In the genomic region with DNA sequence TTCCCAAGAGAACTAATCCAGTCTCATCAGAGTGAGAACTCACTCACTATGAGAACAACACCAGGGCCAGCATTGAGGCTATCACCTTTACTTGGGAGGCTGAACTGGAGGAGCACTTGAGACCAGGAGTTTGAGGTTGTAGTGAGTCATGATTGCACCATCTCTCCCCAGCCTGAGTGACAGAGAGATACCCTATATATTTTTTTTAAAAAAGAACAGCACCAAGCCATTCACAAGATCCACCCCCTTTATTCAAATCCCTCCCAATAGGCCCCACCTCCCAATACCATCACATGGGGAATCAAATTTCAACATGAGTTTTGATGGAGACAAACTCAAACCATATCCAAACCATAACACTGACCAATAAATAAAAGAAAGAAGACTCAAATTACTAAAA, we compare ENCODE assay signal across 19 cellular contexts. TPM values are rescaled to one million over a fixed set of nuclear protein-coding genes. Genes with fewer than 3 reads are reported as not detected.
A peak's percentile ranks its signal among the peaks of the same experiment; 100 is the strongest.
DNase-seq lines count a peak whose midpoint lies in the region; ATAC-seq and TF ChIP-seq lines count a peak whose summit lies in the region.
"Had no signal": no experiment of that assay in that cellular context is flagged by ENCODE, and none has a peak within 500 bp of the region (broad histone marks: within the 10 kb centered on the region; RNA-seq: fewer than 3 reads in every experiment).

No MANE protein-coding gene starts in this region.

- intact Hi-C loops in activated CD8-positive, alpha-beta T cell treated with anti-CD3 and anti-CD28 coated beads for 36 hours (cut with micrococcal nuclease): loop anchor here (10.0 kb wide), 1 partner anchor 142 kb away; a partner anchor contains a TSS
- intact Hi-C loops in body of pancreas (cut with DNase I): no loop called here
- intact Hi-C loops in activated T-helper 2 cell treated with anti-CD3 and anti-CD28 coated beads, Interferon-gamma antibody, Interleukin-2, Interleukin-4, amounts not matched to agents 10 μg/mL and 5 μg/mL and 100 μg/mL, durations not matched to agents 14 hours and 24 hours and 36 hours (cut with micrococcal nuclease): no loop called here

- ATAC-seq in activated CD8-positive, alpha-beta T cell treated with anti-CD3 and anti-CD28 coated beads for 36 hours: peak; percentile 15
- no peak for ATAC-seq in activated CD8-positive, alpha-beta T cell treated with anti-CD3 and anti-CD28 coated beads, Interleukin-2, amount 10 ng/mL, durations not matched to agents 7 days and 5 days
- ATAC-seq in body of pancreas: no peak
- no peak for ATAC-seq in T-cell (replicated peaks in 1 of 4)
- ATAC-seq: heart left ventricle; left cardiac atrium; stimulated activated naive CD8-positive, alpha-beta T cell treated with anti-CD3 and anti-CD28 coated beads, Interleukin-15, amount 100 ng/mL, for 72 hours had no signal

- H3K27ac ChIP-seq in body of pancreas: no peak overlapping the region
- H3K27ac ChIP-seq: heart left ventricle, skin epidermis, uterus had no signal

- POLR2A ChIA-PET in activated CD8-positive, alpha-beta T cell treated with anti-CD3 and anti-CD28 coated beads for 36 hours (lab: Charles Lee): no interaction called here
- POLR2A ChIA-PET in activated CD8-positive, alpha-beta T cell treated with anti-CD3 and anti-CD28 coated beads, Interleukin-2, amount 10 ng/mL, durations not matched to agents 7 days and 5 days (lab: Charles Lee): no interaction called here
- POLR2A ChIA-PET in T-cell (lab: Charles Lee): interaction anchor here in 1 of 2 donors (0.5 kb wide), 1 partner anchor 488 kb away, joined by 4 read pairs; no protein-coding TSS in a partner anchor

- CTCF ChIA-PET in activated CD8-positive, alpha-beta T cell treated with anti-CD3 and anti-CD28 coated beads for 36 hours (lab: Charles Lee): no interaction called here
- CTCF ChIA-PET in activated CD8-positive, alpha-beta T cell treated with anti-CD3 and anti-CD28 coated beads, Interleukin-2, amount 10 ng/mL, durations not matched to agents 7 days and 5 days (lab: Charles Lee): no interaction called here
- CTCF ChIA-PET in T-cell (lab: Charles Lee): no interaction called here

- no peaks in the 10 kb centered on the region for H3K27me3 Mint-ChIP-seq in activated CD8-positive, alpha-beta T cell treated with anti-CD3 and anti-CD28 coated beads for 36 hours
- no peaks in the 10 kb centered on the region for H3K27me3 Mint-ChIP-seq in activated CD8-positive, alpha-beta T cell treated with anti-CD3 and anti-CD28 coated beads, Interleukin-2, amount 10 ng/mL, durations not matched to agents 7 days and 5 days (ENCODE audit: low read depth)
- no peaks in the 10 kb centered on the region for H3K27me3 Mint-ChIP-seq in T-cell
- H3K27me3 Mint-ChIP-seq in activated T-helper 2 cell treated with anti-CD3 and anti-CD28 coated beads, Interferon-gamma antibody, Interleukin-2, Interleukin-4, amounts not matched to agents 10 μg/mL and 5 μg/mL and 100 μg/mL, durations not matched to agents 14 hours and 24 hours and 36 hours (ENCODE audit: low read depth): peaks cover 1% of the 10 kb centered on the region
- H3K27me3 Mint-ChIP-seq: stimulated activated naive CD8-positive, alpha-beta T cell treated with anti-CD3 and anti-CD28 coated beads, Interleukin-15, amount 100 ng/mL, for 72 hours had no signal

- no peak for TF ChIP-seq CTCF in activated CD8-positive, alpha-beta T cell treated with anti-CD3 and anti-CD28 coated beads for 36 hours (IDR thresholded peaks at IDR 0.05)
- no peak for TF ChIP-seq CTCF in choroid plexus epithelial cell (conservative IDR thresholded peaks at IDR 0.05; ENCODE audit: low read depth, low read length)
- no peak for TF ChIP-seq CTCF in body of pancreas (IDR thresholded peaks at IDR 0.05)

- H3K9me3 Mint-ChIP-seq in activated CD8-positive, alpha-beta T cell treated with anti-CD3 and anti-CD28 coated beads for 36 hours: no peaks in the 10 kb centered on the region
- H3K9me3 Mint-ChIP-seq in activated CD8-positive, alpha-beta T cell treated with anti-CD3 and anti-CD28 coated beads, Interleukin-2, amount 10 ng/mL, durations not matched to agents 7 days and 5 days (ENCODE audit: insufficient read depth): no peaks in the 10 kb centered on the region
- H3K9me3 Mint-ChIP-seq in T-cell: no peaks in the 10 kb centered on the region
- H3K9me3 Mint-ChIP-seq in activated T-helper 2 cell treated with anti-CD3 and anti-CD28 coated beads, Interferon-gamma antibody, Interleukin-2, Interleukin-4, amounts not matched to agents 10 μg/mL and 5 μg/mL and 100 μg/mL, durations not matched to agents 14 hours and 24 hours and 36 hours: no peaks in the 10 kb centered on the region
- H3K9me3 Mint-ChIP-seq: stimulated activated naive CD8-positive, alpha-beta T cell treated with anti-CD3 and anti-CD28 coated beads, Interleukin-15, amount 100 ng/mL, for 72 hours had no signal

- no peak overlapping the region for H3K27ac Mint-ChIP-seq in activated CD8-positive, alpha-beta T cell treated with anti-CD3 and anti-CD28 coated beads for 36 hours
- no peak overlapping the region for H3K27ac Mint-ChIP-seq in activated CD8-positive, alpha-beta T cell treated with anti-CD3 and anti-CD28 coated beads, Interleukin-2, amount 10 ng/mL, durations not matched to agents 7 days and 5 days
- H3K27ac Mint-ChIP-seq in T-cell: no peak overlapping the region
- no peak overlapping the region for H3K27ac Mint-ChIP-seq in activated T-helper 2 cell treated with anti-CD3 and anti-CD28 coated beads, Interferon-gamma antibody, Interleukin-2, Interleukin-4, amounts not matched to agents 10 μg/mL and 5 μg/mL and 100 μg/mL, durations not matched to agents 14 hours and 24 hours and 36 hours
- H3K27ac Mint-ChIP-seq: stimulated activated naive CD8-positive, alpha-beta T cell treated with anti-CD3 and anti-CD28 coated beads, Interleukin-15, amount 100 ng/mL, for 72 hours had no signal

- H3K27me3 ChIP-seq in body of pancreas: no peaks in the 10 kb centered on the region
- H3K27me3 ChIP-seq: heart left ventricle, uterus had no signal

- peak; percentile 50 for DNase-seq in activated CD8-positive, alpha-beta T cell treated with anti-CD3 and anti-CD28 coated beads for 36 hours
- DNase-seq in activated CD8-positive, alpha-beta T cell treated with anti-CD3 and anti-CD28 coated beads, Interleukin-2, amount 10 ng/mL, durations not matched to agents 7 days and 5 days: no peak
- DNase-seq in NOMO-1 treated with DMSO at 0.1 percent for 48 hours (lab: John Stamatoyannopoulos, UW; ENCODE audit: unreplicated experiment): peak; percentile 58
- peak; percentile 54 for DNase-seq in choroid plexus epithelial cell (ENCODE audit: low read depth)
- peak; percentile 25 for DNase-seq in stimulated activated CD8-positive, alpha-beta memory T cell treated with anti-CD3 and anti-CD28 coated beads, Interleukin-4, amount 100 ng/mL, for 48 hours
- DNase-seq in body of pancreas: no peak
- DNase-seq in T-cell: no peak
- DNase-seq in activated T-helper 2 cell treated with anti-CD3 and anti-CD28 coated beads, Interferon-gamma antibody, Interleukin-2, Interleukin-4, amounts not matched to agents 10 μg/mL and 5 μg/mL and 100 μg/mL, durations not matched to agents 14 hours and 24 hours and 36 hours (ENCODE audit: low spot score): no peak
- DNase-seq: activated naive CD4-positive, alpha-beta T cell treated with Interleukin-2 at 50 U/mL for 16 hours; Caco-2; central memory CD4-positive, alpha-beta T cell; heart left ventricle; left cardiac atrium; NCI-H146; NCI-H524 treated with DMSO at 0.1 percent for 48 hours; T1000; uterus had no signal

- H3K9me3 ChIP-seq in body of pancreas: no peaks in the 10 kb centered on the region
- H3K9me3 ChIP-seq: Caco-2, heart left ventricle, uterus had no signal

- H3K4me1 Mint-ChIP-seq in activated CD8-positive, alpha-beta T cell treated with anti-CD3 and anti-CD28 coated beads for 36 hours (ENCODE audit: low read depth): peaks cover 17% of the 10 kb centered on the region
- peaks cover 5% of the 10 kb centered on the region for H3K4me1 Mint-ChIP-seq in activated CD8-positive, alpha-beta T cell treated with anti-CD3 and anti-CD28 coated beads, Interleukin-2, amount 10 ng/mL, durations not matched to agents 7 days and 5 days (ENCODE audit: low read depth)
- H3K4me1 Mint-ChIP-seq in T-cell: peaks cover 3 to 7% (median 6%) of the 10 kb centered on the region in 3 donors
- H3K4me1 Mint-ChIP-seq in activated T-helper 2 cell treated with anti-CD3 and anti-CD28 coated beads, Interferon-gamma antibody, Interleukin-2, Interleukin-4, amounts not matched to agents 10 μg/mL and 5 μg/mL and 100 μg/mL, durations not matched to agents 14 hours and 24 hours and 36 hours (ENCODE audit: low read depth): peaks cover 1% of the 10 kb centered on the region

- H3K4me1 ChIP-seq in body of pancreas: peaks cover 7% of the 10 kb centered on the region
- H3K4me1 ChIP-seq: uterus had no signal

- H3K4me3 Mint-ChIP-seq in activated CD8-positive, alpha-beta T cell treated with anti-CD3 and anti-CD28 coated beads for 36 hours: no peak overlapping the region
- no peak overlapping the region for H3K4me3 Mint-ChIP-seq in activated CD8-positive, alpha-beta T cell treated with anti-CD3 and anti-CD28 coated beads, Interleukin-2, amount 10 ng/mL, durations not matched to agents 7 days and 5 days
- H3K4me3 Mint-ChIP-seq in T-cell: no peak overlapping the region
- no peak overlapping the region for H3K4me3 Mint-ChIP-seq in activated T-helper 2 cell treated with anti-CD3 and anti-CD28 coated beads, Interferon-gamma antibody, Interleukin-2, Interleukin-4, amounts not matched to agents 10 μg/mL and 5 μg/mL and 100 μg/mL, durations not matched to agents 14 hours and 24 hours and 36 hours (ENCODE audit: low read depth)
- H3K4me3 Mint-ChIP-seq: stimulated activated naive CD8-positive, alpha-beta T cell treated with anti-CD3 and anti-CD28 coated beads, Interleukin-15, amount 100 ng/mL, for 72 hours had no signal

- H3K36me3 ChIP-seq in body of pancreas (replicated peaks in 1 of 2; ENCODE audit: insufficient read depth in 1 of 2, low read depth in 2 of 2): no peaks in the 10 kb centered on the region
- H3K36me3 ChIP-seq: heart left ventricle, uterus had no signal

- H3K4me3 ChIP-seq in choroid plexus epithelial cell (ENCODE audit: low read depth, low read length) (no peak overlapping the region), body of pancreas (no peak overlapping the region)
- H3K4me3 ChIP-seq: heart left ventricle, skin epidermis, uterus had no signal

- TF ChIP-seq POLR2A in body of pancreas (IDR thresholded peaks at IDR 0.05): no peak

- H3K36me3 Mint-ChIP-seq in activated CD8-positive, alpha-beta T cell treated with anti-CD3 and anti-CD28 coated beads for 36 hours (ENCODE audit: low read depth): no peaks in the 10 kb centered on the region
- H3K36me3 Mint-ChIP-seq in activated CD8-positive, alpha-beta T cell treated with anti-CD3 and anti-CD28 coated beads, Interleukin-2, amount 10 ng/mL, durations not matched to agents 7 days and 5 days (ENCODE audit: low read depth): peaks cover under 1% of the 10 kb centered on the region
- H3K36me3 Mint-ChIP-seq in T-cell: no peaks in the 10 kb centered on the region
- peaks cover under 1% of the 10 kb centered on the region for H3K36me3 Mint-ChIP-seq in activated T-helper 2 cell treated with anti-CD3 and anti-CD28 coated beads, Interferon-gamma antibody, Interleukin-2, Interleukin-4, amounts not matched to agents 10 μg/mL and 5 μg/mL and 100 μg/mL, durations not matched to agents 14 hours and 24 hours and 36 hours (ENCODE audit: low read depth)

RNA-seq across cellular contexts. Expression of a gene that starts 3.7 kb away (rescaled TPM):
- total RNA-seq in activated CD8-positive, alpha-beta T cell treated with anti-CD3 and anti-CD28 coated beads for 36 hours: 10 to 100 TPM; 53.6 to 61.1 TPM
- total RNA-seq in activated CD8-positive, alpha-beta T cell treated with anti-CD3 and anti-CD28 coated beads, Interleukin-2, amount 10 ng/mL, durations not matched to agents 7 days and 5 days: 10 to 100 TPM; 47.3 to 47.9 TPM
- 10 to 100 TPM; 15.5 to 17.9 TPM for total RNA-seq in body of pancreas
- total RNA-seq in T-cell: 10 to 100 TPM; 15.5 to 24.2 (median 22.1) TPM
- 55.1 and 55.2 TPM in 2 replicates for total RNA-seq in activated T-helper 2 cell treated with anti-CD3 and anti-CD28 coated beads, Interferon-gamma antibody, Interleukin-2, Interleukin-4, amounts not matched to agents 10 μg/mL and 5 μg/mL and 100 μg/mL, durations not matched to agents 14 hours and 24 hours and 36 hours

Comparison
In these comparisons a context has a peak if more than half of its experiments do, and no peak if none do; other contexts are left out.
1. DNase-seq: peak in activated CD8-positive, alpha-beta T cell treated with anti-CD3 and anti-CD28 coated beads for 36 hours (single experiment), NOMO-1 treated with DMSO at 0.1 percent for 48 hours (single experiment), choroid plexus epithelial cell (single experiment) and stimulated activated CD8-positive, alpha-beta memory T cell treated with anti-CD3 and anti-CD28 coated beads, Interleukin-4, amount 100 ng/mL, for 48 hours (single experiment); none in activated CD8-positive, alpha-beta T cell treated with anti-CD3 and anti-CD28 coated beads, Interleukin-2, amount 10 ng/mL, durations not matched to agents 7 days and 5 days (single experiment), body of pancreas (0 of 4), T-cell (0 of 34) and activated T-helper 2 cell treated with anti-CD3 and anti-CD28 coated beads, Interferon-gamma antibody, Interleukin-2, Interleukin-4, amounts not matched to agents 10 μg/mL and 5 μg/mL and 100 μg/mL, durations not matched to agents 14 hours and 24 hours and 36 hours (single experiment).